15 cellular contexts compared by ENCODE assay signal in the genomic region with DNA sequence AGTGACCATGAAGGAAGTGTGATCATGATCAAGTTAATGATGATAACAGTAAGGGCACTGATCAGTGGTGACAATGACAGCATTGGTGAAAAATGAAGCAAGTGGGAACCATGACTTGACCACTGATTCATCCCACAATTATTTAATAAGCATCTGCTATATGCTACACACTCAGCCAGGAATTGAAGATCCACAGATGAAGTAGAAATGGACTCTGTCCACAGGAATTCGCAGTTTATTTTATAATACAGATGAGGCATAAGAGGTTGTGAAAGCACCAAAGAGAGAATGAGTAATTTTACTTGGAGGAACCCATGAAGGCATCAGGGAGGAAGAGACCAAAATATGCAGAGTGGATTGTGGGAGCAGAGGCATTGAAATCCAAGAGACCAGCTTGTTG. TPM values are rescaled to one million over a fixed set of nuclear protein-coding genes. Genes with fewer than 3 reads are reported as not detected.
DNase-seq lines count a peak whose midpoint lies in the region; TF ChIP-seq lines count a peak whose summit lies in the region.
"Had no signal": no experiment of that assay in that cellular context is flagged by ENCODE, and none has a peak within 500 bp of the region (broad histone marks: within the 10 kb centered on the region; RNA-seq: fewer than 3 reads in every experiment).

No MANE protein-coding gene starts in this region.

- H3K4ac ChIP-seq in H9 (ENCODE audit: low read depth, low read length): no peak overlapping the region

- WGBS in H9 (ENCODE audit: extremely low coverage, insufficient read length, low lambda C conversion rate): no CpG with 5 or more reads among the region's 1 CpG

- no peak overlapping the region for H3K27ac Mint-ChIP-seq in MCF 10A (ENCODE audit: low read depth, unreplicated experiment)
- H3K27ac Mint-ChIP-seq in activated CD4-positive, alpha-beta T cell treated with anti-CD3 and anti-CD28 coated beads, Interleukin-2, amount 10 ng/mL, durations not matched to agents 24 days and 14 days: no peak overlapping the region
- H3K27ac Mint-ChIP-seq in H9: no peak overlapping the region
- H3K27ac Mint-ChIP-seq: dendritic cell treated with granulocyte-macrophage colony-stimulating factor and Interleukin-4, amounts not matched to agents 40 ng/mL and 50 ng/mL, for 4 days had no signal

- no peak overlapping the region for H2BK12ac ChIP-seq in H9 (ENCODE audit: insufficient read length, low read depth, low read length)

- H2BK20ac ChIP-seq in H9 (ENCODE audit: low read depth, low read length, poor library complexity, severe bottlenecking): no peak overlapping the region

- H2BK120ac ChIP-seq in H9 (ENCODE audit: low read depth, low read length, poor library complexity, severe bottlenecking): no peak overlapping the region

- H3K4me3 ChIP-seq in breast epithelium: no peak overlapping the region
- H3K4me3 ChIP-seq: hepatocyte, lower lobe of right lung had no signal

- no peak overlapping the region for H3K27ac ChIP-seq in breast epithelium
- H3K27ac ChIP-seq in H9 (ENCODE audit: insufficient read length, low read depth, low read length): no peak overlapping the region
- H3K27ac ChIP-seq: hepatocyte, lower lobe of right lung had no signal

- H2AK5ac ChIP-seq in H9 (ENCODE audit: insufficient read length, low read length): no peak overlapping the region

- H3K27me3 ChIP-seq in breast epithelium (peaks cover 0 to 4% of the 10 kb centered on the region in 2 donors), H9 (ENCODE audit: insufficient read depth, low read length) (no peaks in the 10 kb centered on the region; the same call in 1 of the 2 replicates)

- H3K9me3 Mint-ChIP-seq in MCF 10A (ENCODE audit: unreplicated experiment): no peaks in the 10 kb centered on the region
- H3K9me3 Mint-ChIP-seq in activated CD4-positive, alpha-beta T cell treated with anti-CD3 and anti-CD28 coated beads, Interleukin-2, amount 10 ng/mL, durations not matched to agents 24 days and 14 days: no peaks in the 10 kb centered on the region
- no peaks in the 10 kb centered on the region for H3K9me3 Mint-ChIP-seq in H9
- H3K9me3 Mint-ChIP-seq: dendritic cell treated with granulocyte-macrophage colony-stimulating factor and Interleukin-4, amounts not matched to agents 40 ng/mL and 50 ng/mL, for 4 days had no signal

- H3K18ac ChIP-seq in H9 (ENCODE audit: insufficient read length, low read depth, low read length): no peak overlapping the region

- no peak overlapping the region for H2BK5ac ChIP-seq in H9 (ENCODE audit: insufficient read length, low read length)

- no peak overlapping the region for H3K56ac ChIP-seq in H9 (ENCODE audit: insufficient read length, low read depth, low read length)

- H3T11ph ChIP-seq in H9 (ENCODE audit: low read length): no peak overlapping the region

- H3K36me3 Mint-ChIP-seq in MCF 10A (ENCODE audit: insufficient read depth, unreplicated experiment): peaks cover 5% of the 10 kb centered on the region
- no peaks in the 10 kb centered on the region for H3K36me3 Mint-ChIP-seq in activated CD4-positive, alpha-beta T cell treated with anti-CD3 and anti-CD28 coated beads, Interleukin-2, amount 10 ng/mL, durations not matched to agents 24 days and 14 days (ENCODE audit: low read depth)
- no peaks in the 10 kb centered on the region for H3K36me3 Mint-ChIP-seq in H9 (ENCODE audit: insufficient read depth in 1 of 3, low read depth in 3 of 3)

- peaks cover 7% of the 10 kb centered on the region for H3K23me2 ChIP-seq in H9 (ENCODE audit: insufficient read length, low read depth, low read length, poor library complexity, severe bottlenecking)

- no TSS peak for BruUV-seq in MCF 10A (replicated peaks; lab: Mats Ljungman, UMichigan)

- H3K4me1 Mint-ChIP-seq in MCF 10A (ENCODE audit: insufficient read depth, unreplicated experiment): peaks cover 5% of the 10 kb centered on the region
- H3K4me1 Mint-ChIP-seq in activated CD4-positive, alpha-beta T cell treated with anti-CD3 and anti-CD28 coated beads, Interleukin-2, amount 10 ng/mL, durations not matched to agents 24 days and 14 days: peaks cover 11% of the 10 kb centered on the region
- H3K4me1 Mint-ChIP-seq in H9: peaks cover 16 to 17% of the 10 kb centered on the region in 2 experiments

- H3K4me1 ChIP-seq in breast epithelium (peaks cover 0 to 2% of the 10 kb centered on the region in 2 donors), H9 (ENCODE audit: insufficient read depth, low read length) (no peaks in the 10 kb centered on the region; the same call in 1 of the 2 replicates)

- H4K5ac ChIP-seq in H9 (ENCODE audit: insufficient read length, low read depth, low read length): no peak overlapping the region

- H3K9me3 ChIP-seq in breast epithelium (no peaks in the 10 kb centered on the region), H9 (ENCODE audit: control insufficient read depth, low read depth, low read length) (no peaks in the 10 kb centered on the region)
- H3K9me3 ChIP-seq: lower lobe of right lung had no signal

- no peaks in the 10 kb centered on the region for H3K79me2 ChIP-seq in H9 (ENCODE audit: insufficient read depth, low read length)
- H3K79me2 ChIP-seq: hepatocyte had no signal

- no peak overlapping the region for H3K14ac ChIP-seq in H9 (ENCODE audit: insufficient read depth, low read length)

- no peak overlapping the region for H3K23ac ChIP-seq in H9 (ENCODE audit: insufficient read length, low read depth, low read length)

- H3K4me2 ChIP-seq in H9 (ENCODE audit: insufficient read depth, insufficient read length, low read length): no peak overlapping the region
- H3K4me2 ChIP-seq: hepatocyte had no signal

- no peak overlapping the region for H2AFZ ChIP-seq in H9 (ENCODE audit: low read length)
- H2AFZ ChIP-seq: hepatocyte had no signal

- H3K79me1 ChIP-seq in H9 (ENCODE audit: insufficient read depth, low read depth, low read length, poor library complexity, severe bottlenecking): no peaks in the 10 kb centered on the region

- CTCF ChIA-PET in MCF 10A (lab: Yijun Ruan, JAX): interaction anchor here (0.6 to 4.0 kb wide), 12 partner anchors 8 to 1564 kb away, joined by 3 to 23 read pairs (median 5); no protein-coding TSS in a partner anchor

- no peak overlapping the region for H4K8ac ChIP-seq in H9 (replicated peaks; ENCODE audit: insufficient read length, low read depth, low read length)

- intact Hi-C loops in MCF 10A (cut with micrococcal nuclease) (loop anchor here (5.0 kb wide), 1 partner anchor 55 kb away; no protein-coding TSS in a partner anchor), breast epithelium (cut with DNase I; ENCODE audit: low total_unique reads) (no loop called here)
- intact Hi-C loops in activated CD4-positive, alpha-beta T cell treated with anti-CD3 and anti-CD28 coated beads, Interleukin-2, amount 10 ng/mL, durations not matched to agents 24 days and 14 days (cut with micrococcal nuclease): no loop called here

- no peak overlapping the region for H2BK15ac ChIP-seq in H9 (ENCODE audit: low read depth, low read length)

- POLR2A ChIA-PET in MCF 10A (lab: Yijun Ruan, JAX): interaction anchor here (0.6 to 1.0 kb wide), 4 partner anchors 19 to 150 kb away, joined by 3 to 4 read pairs (median 4); no protein-coding TSS in a partner anchor

- DNase-seq in MCF 10A (ENCODE audit: unreplicated experiment) (peak; percentile 60), breast epithelium (ENCODE audit: low spot score in 2 of 2) (no peak), SW480 (ENCODE audit: low spot score) (peak; percentile 67), fibroblast of peridontal ligament (ENCODE audit: extremely low read depth) (peak; percentile 97), NCI-H1105 (lab: John Stamatoyannopoulos, UW) (no peak), amygdala (lab: John Stamatoyannopoulos, UW) (no peak), H9 (no peak)
- DNase-seq in activated CD4-positive, alpha-beta T cell treated with anti-CD3 and anti-CD28 coated beads, Interleukin-2, amount 10 ng/mL, durations not matched to agents 24 days and 14 days: no peak
- DNase-seq: 8988T, H7, lower lobe of right lung, NCI-H2081, T-helper 1 cell had no signal

- no peak overlapping the region for H4K91ac ChIP-seq in H9 (ENCODE audit: insufficient read length, low read depth, low read length)

- no peak overlapping the region for H3K4me3 Mint-ChIP-seq in MCF 10A (ENCODE audit: unreplicated experiment)
- no peak overlapping the region for H3K4me3 Mint-ChIP-seq in activated CD4-positive, alpha-beta T cell treated with anti-CD3 and anti-CD28 coated beads, Interleukin-2, amount 10 ng/mL, durations not matched to agents 24 days and 14 days
- no peak overlapping the region for H3K4me3 Mint-ChIP-seq in H9
- H3K4me3 Mint-ChIP-seq: dendritic cell treated with granulocyte-macrophage colony-stimulating factor and Interleukin-4, amounts not matched to agents 40 ng/mL and 50 ng/mL, for 4 days had no signal

- TF ChIP-seq POLR2A in breast epithelium (IDR thresholded peaks at IDR 0.05): no peak

- no peaks in the 10 kb centered on the region for H4K20me1 ChIP-seq in H9 (ENCODE audit: control insufficient read depth, insufficient read depth, insufficient read length)

- TF ChIP-seq CTCF in MCF 10A (IDR thresholded peaks at IDR 0.05; ENCODE audit: unreplicated experiment): no peak
- TF ChIP-seq CTCF in breast epithelium (IDR thresholded peaks at IDR 0.05): no peak
- no peak for TF ChIP-seq CTCF in H9 (conservative IDR thresholded peaks at IDR 0.05)

- H3K27me3 Mint-ChIP-seq in MCF 10A (ENCODE audit: insufficient read depth, unreplicated experiment) (no peaks in the 10 kb centered on the region), H9 (ENCODE audit: low read depth) (peaks cover 24% of the 10 kb centered on the region)
- peaks cover 6% of the 10 kb centered on the region for H3K27me3 Mint-ChIP-seq in activated CD4-positive, alpha-beta T cell treated with anti-CD3 and anti-CD28 coated beads, Interleukin-2, amount 10 ng/mL, durations not matched to agents 24 days and 14 days

- H3K9ac ChIP-seq in H9 (ENCODE audit: extremely low read depth, insufficient read length, low read length): no peak overlapping the region

- H3K36me3 ChIP-seq in breast epithelium: no peaks in the 10 kb centered on the region
- H3K36me3 ChIP-seq: lower lobe of right lung had no signal

RNA-seq across cellular contexts. Expression of gene SMUG1, which starts 33.8 kb away (rescaled TPM):
- total RNA-seq in MCF 10A (2022) (42.6 and 52.8 TPM in 2 replicates), breast epithelium (10 to 100 TPM; 29.6 to 55.4 (median 46.4) TPM), H9 (2021) (21.7 and 23.0 TPM in 2 replicates)
- 28.2 and 28.8 TPM in 2 replicates for total RNA-seq in activated CD4-positive, alpha-beta T cell treated with anti-CD3 and anti-CD28 coated beads, Interleukin-2, amount 10 ng/mL, durations not matched to agents 24 days and 14 days

RNA-seq across cellular contexts. Expression of gene CBX5, which starts 57.3 kb away (rescaled TPM):
- total RNA-seq in MCF 10A (2022) (109 and 112 TPM in 2 replicates), breast epithelium (10 to 100 TPM; 22.4 to 45.8 (median 31.8) TPM), H9 (2021) (204 and 206 TPM in 2 replicates)
- total RNA-seq in activated CD4-positive, alpha-beta T cell treated with anti-CD3 and anti-CD28 coated beads, Interleukin-2, amount 10 ng/mL, durations not matched to agents 24 days and 14 days: 108 and 113 TPM in 2 replicates

RNA-seq across cellular contexts. Expression of gene HNRNPA1, which starts 57.9 kb away (rescaled TPM):
- 1,158 and 1,435 TPM in 2 replicates for total RNA-seq in MCF 10A (2022)
- 100 to 1,000 TPM; 387 to 571 (median 477) TPM for total RNA-seq in breast epithelium
- total RNA-seq in activated CD4-positive, alpha-beta T cell treated with anti-CD3 and anti-CD28 coated beads, Interleukin-2, amount 10 ng/mL, durations not matched to agents 24 days and 14 days: 1,861 and 1,892 TPM in 2 replicates
- 3,193 and 3,242 TPM in 2 replicates for total RNA-seq in H9 (2021)

Comparison
In these comparisons a context has a peak if more than half of its experiments do, and no peak if none do; other contexts are left out.
1. DNase-seq: peak in MCF 10A (single experiment), SW480 (single experiment) and fibroblast of peridontal ligament (single experiment); none in breast epithelium (0 of 2), NCI-H1105 (single experiment), amygdala (0 of 56), activated CD4-positive, alpha-beta T cell treated with anti-CD3 and anti-CD28 coated beads, Interleukin-2, amount 10 ng/mL, durations not matched to agents 24 days and 14 days (single experiment) and H9 (single experiment).